In genomic region chr17:72766761-72767356, GRCh38 we compare ENCODE assay signal across 22 cellular contexts.
"Had no signal": no experiment of that assay in that cellular context is flagged by ENCODE, and none has a peak within 500 bp of the region (broad histone marks: within the 10 kb centered on the region; RNA-seq: fewer than 3 reads in every experiment).

No MANE protein-coding gene starts in this region.

- H3K4me1 Mint-ChIP-seq: activated CD4-positive, alpha-beta T cell treated with anti-CD3 and anti-CD28 coated beads, Interleukin-2, amount 10 ng/mL, durations not matched to agents 7 days and 5 days; activated naive CD4-positive, alpha-beta T cell treated with anti-CD3 and anti-CD28 coated beads, Interleukin-2, amount 10 ng/mL, durations not matched to agents 7 days and 5 days; activated naive CD8-positive, alpha-beta T cell treated with anti-CD3 and anti-CD28 coated beads for 36 hours; activated T-helper 17 cell treated with anti-CD3 and anti-CD28 coated beads, Interleukin-2, amount 50 U/mL, for 72 hours had no signal

- ATAC-seq: activated T-cell treated with anti-CD3 and anti-CD28 coated beads, Interleukin-2, amount 50 U/mL, for 4 hours; activated T-helper 17 cell treated with anti-CD3 and anti-CD28 coated beads, Interleukin-2, amount 50 U/mL, for 72 hours; PC-3; T-helper 17 cell had no signal

- FAIRE-seq: TTC549 had no signal

- H3K27me3 Mint-ChIP-seq: activated CD4-positive, alpha-beta memory T cell treated with anti-CD3 and anti-CD28 coated beads for 36 hours; activated CD4-positive, alpha-beta T cell treated with anti-CD3 and anti-CD28 coated beads, Interleukin-2, amount 10 ng/mL, durations not matched to agents 7 days and 5 days; activated naive CD4-positive, alpha-beta T cell treated with anti-CD3 and anti-CD28 coated beads, Interleukin-2, amount 10 ng/mL, durations not matched to agents 7 days and 5 days; activated naive CD8-positive, alpha-beta T cell treated with anti-CD3 and anti-CD28 coated beads for 36 hours; activated T-helper 17 cell treated with anti-CD3 and anti-CD28 coated beads, Interleukin-2, amount 50 U/mL, for 72 hours; T-helper 17 cell had no signal

- H3K9me3 Mint-ChIP-seq: activated CD4-positive, alpha-beta memory T cell treated with anti-CD3 and anti-CD28 coated beads for 36 hours; activated T-cell treated with anti-CD3 and anti-CD28 coated beads, Interleukin-2, amount 50 U/mL, for 4 hours; activated T-helper 17 cell treated with anti-CD3 and anti-CD28 coated beads, Interleukin-2, amount 50 U/mL, for 72 hours had no signal

- DNase-seq: activated CD4-positive, alpha-beta memory T cell treated with anti-CD3 and anti-CD28 coated beads for 36 hours; activated CD4-positive, alpha-beta T cell treated with anti-CD3 and anti-CD28 coated beads, Interleukin-2, amount 10 ng/mL, durations not matched to agents 7 days and 5 days; activated CD4-positive, CD25-positive, alpha-beta regulatory T cell; activated CD8-positive, alpha-beta memory T cell treated with anti-CD3 and anti-CD28 coated beads for 24 hours; activated gamma-delta T cell treated with Interleukin-2 at 50 U/mL for 16 hours; activated naive CD4-positive, alpha-beta T cell treated with anti-CD3 and anti-CD28 coated beads, Interleukin-2, amount 10 ng/mL, durations not matched to agents 7 days and 5 days; activated naive CD8-positive, alpha-beta T cell treated with anti-CD3 and anti-CD28 coated beads for 36 hours; activated T-cell treated with anti-CD3 and anti-CD28 coated beads, Interleukin-2, amount 50 U/mL, for 4 hours; aorta; central memory CD4-positive, alpha-beta T cell; NCI-H1092; NCI-H1417 treated with DMSO at 0.1 percent for 48 hours; NCI-H1694; NCI-H2029 treated with DMSO at 0.1 percent for 48 hours; NCI-H510A treated with DMSO at 0.1 percent for 48 hours; NCI-H69; PC-3; SIG-M5; T-helper 17 cell; T-helper 9 cell had no signal

- H3K27ac Mint-ChIP-seq: activated CD4-positive, alpha-beta memory T cell treated with anti-CD3 and anti-CD28 coated beads for 36 hours; activated CD4-positive, alpha-beta T cell treated with anti-CD3 and anti-CD28 coated beads, Interleukin-2, amount 10 ng/mL, durations not matched to agents 7 days and 5 days; activated naive CD4-positive, alpha-beta T cell treated with anti-CD3 and anti-CD28 coated beads, Interleukin-2, amount 10 ng/mL, durations not matched to agents 7 days and 5 days; activated naive CD8-positive, alpha-beta T cell treated with anti-CD3 and anti-CD28 coated beads for 36 hours; activated T-helper 17 cell treated with anti-CD3 and anti-CD28 coated beads, Interleukin-2, amount 50 U/mL, for 72 hours; T-helper 17 cell had no signal

- H3K4me3 Mint-ChIP-seq: activated CD4-positive, alpha-beta memory T cell treated with anti-CD3 and anti-CD28 coated beads for 36 hours; activated CD4-positive, alpha-beta T cell treated with anti-CD3 and anti-CD28 coated beads, Interleukin-2, amount 10 ng/mL, durations not matched to agents 7 days and 5 days; activated naive CD4-positive, alpha-beta T cell treated with anti-CD3 and anti-CD28 coated beads, Interleukin-2, amount 10 ng/mL, durations not matched to agents 7 days and 5 days; activated naive CD8-positive, alpha-beta T cell treated with anti-CD3 and anti-CD28 coated beads for 36 hours; activated T-cell treated with anti-CD3 and anti-CD28 coated beads, Interleukin-2, amount 50 U/mL, for 4 hours; activated T-helper 17 cell treated with anti-CD3 and anti-CD28 coated beads, Interleukin-2, amount 50 U/mL, for 72 hours; T-helper 17 cell had no signal
